In genomic region chr14:93006484-93007128, GRCh38 we compare ENCODE assay signal across 9 cellular contexts.
DNase-seq lines count a peak whose midpoint lies in the region; FAIRE-seq and TF ChIP-seq lines count a peak whose summit lies in the region.
"Had no signal": no experiment of that assay in that cellular context is flagged by ENCODE, and none has a peak within 500 bp of the region (broad histone marks: within the 10 kb centered on the region; RNA-seq: fewer than 3 reads in every experiment).

No MANE protein-coding gene starts in this region.

- FAIRE-seq in frontal cortex (lab: Jason Lieb, UNC), result no peak

- H3K4me3 ChIP-seq in dorsolateral prefrontal cortex, result no peak overlapping the region
- H3K4me3 ChIP-seq in osteoblast (ENCODE audit: insufficient read depth, low read length), result no peak overlapping the region

- H2AFZ ChIP-seq in osteoblast (ENCODE audit: low read length), result no peak overlapping the region

- H3K27ac ChIP-seq in dorsolateral prefrontal cortex (peak overlapping the region; percentile 29 to 98 (median 89)), osteoblast (ENCODE audit: low read depth, low read length) (peak overlapping the region; percentile 44)

- H3K36me3 ChIP-seq in osteoblast (ENCODE audit: insufficient read depth, low read length), result no peaks in the 10 kb centered on the region

- TF ChIP-seq CTCF in dorsolateral prefrontal cortex (IDR thresholded peaks at IDR 0.05 in 54 of 56, conservative IDR thresholded peaks at IDR 0.05 in 2 of 56; ENCODE audit: low read depth in 1 of 56, partially characterized antibody in 56 of 56), result no peak
- no peak for TF ChIP-seq CTCF in osteoblast (IDR thresholded peaks at IDR 0.05; ENCODE audit: extremely low read depth, low read depth, low read length)
- no peak for TF ChIP-seq CTCF in GM13976 (IDR thresholded peaks at IDR 0.05; ENCODE audit: borderline replicate concordance, control extremely low read depth, extremely low read depth, insufficient read depth, missing control alignments)

- DNase-seq in EH (ENCODE audit: low read depth), result peak; percentile 29
- peak; percentile 76 for DNase-seq in NCI-H345 (lab: John Stamatoyannopoulos, UW)
- DNase-seq in dorsolateral prefrontal cortex, result no peak
- peak; percentile 80 for DNase-seq in osteoblast (ENCODE audit: insufficient read length, low spot score, missing footprints)
- no peak for DNase-seq in midbrain (lab: John Stamatoyannopoulos, UW)
- no peak for DNase-seq in GM13976 (ENCODE audit: low spot score)
- DNase-seq in GF-D8 (lab: John Stamatoyannopoulos, UW), result no peak
- no peak for DNase-seq in frontal cortex (ENCODE audit: low spot score in 2 of 2)
- DNase-seq: NCI-H526 treated with DMSO at 0.1 percent for 48 hours had no signal

- H3K4me2 ChIP-seq in osteoblast (ENCODE audit: insufficient read depth, low read length), result peak overlapping the region; percentile 49

- in situ Hi-C loops in GM13976 (cut with MboI; ENCODE audit: low sequenced_read_pairs, unreplicated experiment), result no loop called here

- peaks cover 53% of the 10 kb centered on the region for H3K4me1 ChIP-seq in osteoblast (ENCODE audit: insufficient read depth, low read length)

- no peaks in the 10 kb centered on the region for H3K79me2 ChIP-seq in osteoblast (ENCODE audit: insufficient read depth, low read length)

- peaks cover 18% of the 10 kb centered on the region for H4K20me1 ChIP-seq in osteoblast (ENCODE audit: insufficient read depth, low read length)

- no peaks in the 10 kb centered on the region for H3K9me3 ChIP-seq in osteoblast (ENCODE audit: low read depth, low read length)

- H3K27me3 ChIP-seq in dorsolateral prefrontal cortex (no peaks in the 10 kb centered on the region), osteoblast (ENCODE audit: insufficient read depth, low read length) (no peaks in the 10 kb centered on the region)

- intact Hi-C loops in dorsolateral prefrontal cortex (cut with DNase I), result loop anchor here in 1 of 2 donors (5.0 kb wide), 1 partner anchor 49 kb away; no protein-coding TSS in a partner anchor

Comparison
In these comparisons a context has a peak if more than half of its experiments do, and no peak if none do; other contexts are left out.
1. DNase-seq: peak in EH (single experiment), NCI-H345 (single experiment) and osteoblast (single experiment); none in dorsolateral prefrontal cortex (0 of 10), midbrain (single experiment), GM13976 (single experiment), GF-D8 (single experiment) and frontal cortex (0 of 2).